1 cellular context compared by ENCODE assay signal in the genomic region with DNA sequence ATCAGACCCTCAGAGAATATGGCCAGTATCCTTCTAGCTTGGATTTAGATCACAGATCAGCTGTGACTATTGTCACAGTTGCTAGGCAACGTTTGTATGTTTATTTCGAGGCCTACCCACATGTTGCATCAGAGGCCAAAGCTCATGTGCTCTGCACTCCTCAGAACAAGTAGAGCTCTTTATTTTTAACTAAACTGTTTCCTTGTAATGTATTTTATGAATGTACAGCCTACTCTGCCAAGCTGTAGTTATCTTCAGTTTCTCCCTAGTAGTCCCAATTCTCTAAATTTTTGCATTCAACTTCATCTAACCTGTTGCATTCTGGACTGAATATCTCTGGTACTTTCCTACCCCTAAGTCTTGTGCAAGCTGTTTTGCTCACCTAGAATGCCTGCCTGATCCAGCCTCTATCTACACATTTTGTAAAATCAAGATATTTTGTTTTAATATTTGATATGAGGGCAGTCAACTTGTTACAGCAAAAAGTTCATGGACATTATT.
TF ChIP-seq lines count a peak whose summit lies in the region.

No MANE protein-coding gene starts in this region.

TF ChIP-seq in K562, 482 proteins besides CTCF, POLR2A, EP300 and RAD21 (continued from another document and continues in another):
- TF ChIP-seq, protein P1, sequence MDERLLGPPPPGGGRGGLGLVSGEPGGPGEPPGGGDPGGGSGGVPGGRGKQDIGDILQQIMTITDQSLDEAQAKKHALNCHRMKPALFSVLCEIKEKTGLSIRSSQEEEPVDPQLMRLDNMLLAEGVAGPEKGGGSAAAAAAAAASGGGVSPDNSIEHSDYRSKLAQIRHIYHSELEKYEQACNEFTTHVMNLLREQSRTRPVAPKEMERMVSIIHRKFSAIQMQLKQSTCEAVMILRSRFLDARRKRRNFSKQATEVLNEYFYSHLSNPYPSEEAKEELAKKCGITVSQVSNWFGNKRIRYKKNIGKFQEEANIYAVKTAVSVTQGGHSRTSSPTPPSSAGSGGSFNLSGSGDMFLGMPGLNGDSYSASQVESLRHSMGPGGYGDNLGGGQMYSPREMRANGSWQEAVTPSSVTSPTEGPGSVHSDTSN (CRISPR knock-in tag; IDR thresholded peaks at IDR 0.05; ENCODE audit: low read depth) = no peak
- TF ChIP-seq, protein P1 (tag; conservative IDR thresholded peaks at IDR 0.05; ENCODE audit: low read depth) = no peak
- TF ChIP-seq ZNF75A (CRISPR knock-in tag; IDR thresholded peaks at IDR 0.05) (no peak), CEBPG (CRISPR knock-in tag; IDR thresholded peaks at IDR 0.05) (peak; percentile 99), CEBPG (tag; conservative IDR thresholded peaks at IDR 0.05 in 1 of 2, IDR thresholded peaks at IDR 0.05 in 1 of 2) (peak; percentile 97 to 98), FOXJ3 (CRISPR knock-in tag; IDR thresholded peaks at IDR 0.05) (peak; percentile 93), HDAC6 (IDR thresholded peaks at IDR 0.05; ENCODE audit: low read depth, low read length) (no peak), TGIF2 (CRISPR knock-in tag; IDR thresholded peaks at IDR 0.05) (no peak), IRF2 (CRISPR knock-in tag; IDR thresholded peaks at IDR 0.05) (no peak), HSF4 (CRISPR knock-in tag; IDR thresholded peaks at IDR 0.05; ENCODE audit: borderline replicate concordance) (no peak), ZNF778 (CRISPR knock-in tag; IDR thresholded peaks at IDR 0.05) (no peak), ZNF717 (CRISPR knock-in tag; IDR thresholded peaks at IDR 0.05) (no peak), MYNN (IDR thresholded peaks at IDR 0.05) (no peak), MYNN (CRISPR knock-in tag; IDR thresholded peaks at IDR 0.05) (no peak), ZFX (CRISPR knock-in tag; IDR thresholded peaks at IDR 0.05) (peak; percentile 71)
- TF ChIP-seq, protein P2, sequence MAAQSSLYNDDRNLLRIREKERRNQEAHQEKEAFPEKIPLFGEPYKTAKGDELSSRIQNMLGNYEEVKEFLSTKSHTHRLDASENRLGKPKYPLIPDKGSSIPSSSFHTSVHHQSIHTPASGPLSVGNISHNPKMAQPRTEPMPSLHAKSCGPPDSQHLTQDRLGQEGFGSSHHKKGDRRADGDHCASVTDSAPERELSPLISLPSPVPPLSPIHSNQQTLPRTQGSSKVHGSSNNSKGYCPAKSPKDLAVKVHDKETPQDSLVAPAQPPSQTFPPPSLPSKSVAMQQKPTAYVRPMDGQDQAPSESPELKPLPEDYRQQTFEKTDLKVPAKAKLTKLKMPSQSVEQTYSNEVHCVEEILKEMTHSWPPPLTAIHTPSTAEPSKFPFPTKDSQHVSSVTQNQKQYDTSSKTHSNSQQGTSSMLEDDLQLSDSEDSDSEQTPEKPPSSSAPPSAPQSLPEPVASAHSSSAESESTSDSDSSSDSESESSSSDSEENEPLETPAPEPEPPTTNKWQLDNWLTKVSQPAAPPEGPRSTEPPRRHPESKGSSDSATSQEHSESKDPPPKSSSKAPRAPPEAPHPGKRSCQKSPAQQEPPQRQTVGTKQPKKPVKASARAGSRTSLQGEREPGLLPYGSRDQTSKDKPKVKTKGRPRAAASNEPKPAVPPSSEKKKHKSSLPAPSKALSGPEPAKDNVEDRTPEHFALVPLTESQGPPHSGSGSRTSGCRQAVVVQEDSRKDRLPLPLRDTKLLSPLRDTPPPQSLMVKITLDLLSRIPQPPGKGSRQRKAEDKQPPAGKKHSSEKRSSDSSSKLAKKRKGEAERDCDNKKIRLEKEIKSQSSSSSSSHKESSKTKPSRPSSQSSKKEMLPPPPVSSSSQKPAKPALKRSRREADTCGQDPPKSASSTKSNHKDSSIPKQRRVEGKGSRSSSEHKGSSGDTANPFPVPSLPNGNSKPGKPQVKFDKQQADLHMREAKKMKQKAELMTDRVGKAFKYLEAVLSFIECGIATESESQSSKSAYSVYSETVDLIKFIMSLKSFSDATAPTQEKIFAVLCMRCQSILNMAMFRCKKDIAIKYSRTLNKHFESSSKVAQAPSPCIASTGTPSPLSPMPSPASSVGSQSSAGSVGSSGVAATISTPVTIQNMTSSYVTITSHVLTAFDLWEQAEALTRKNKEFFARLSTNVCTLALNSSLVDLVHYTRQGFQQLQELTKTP (IDR thresholded peaks at IDR 0.05; ENCODE audit: low read depth in 1 of 2, partially characterized antibody in 2 of 2) = no peak
- TF ChIP-seq, protein P3, sequence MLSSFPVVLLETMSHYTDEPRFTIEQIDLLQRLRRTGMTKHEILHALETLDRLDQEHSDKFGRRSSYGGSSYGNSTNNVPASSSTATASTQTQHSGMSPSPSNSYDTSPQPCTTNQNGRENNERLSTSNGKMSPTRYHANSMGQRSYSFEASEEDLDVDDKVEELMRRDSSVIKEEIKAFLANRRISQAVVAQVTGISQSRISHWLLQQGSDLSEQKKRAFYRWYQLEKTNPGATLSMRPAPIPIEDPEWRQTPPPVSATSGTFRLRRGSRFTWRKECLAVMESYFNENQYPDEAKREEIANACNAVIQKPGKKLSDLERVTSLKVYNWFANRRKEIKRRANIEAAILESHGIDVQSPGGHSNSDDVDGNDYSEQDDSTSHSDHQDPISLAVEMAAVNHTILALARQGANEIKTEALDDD (IDR thresholded peaks at IDR 0.05) = 0 out of 2 replicates have a peak, but pooled peaks have one; percentile 13
- TF ChIP-seq, protein P4, sequence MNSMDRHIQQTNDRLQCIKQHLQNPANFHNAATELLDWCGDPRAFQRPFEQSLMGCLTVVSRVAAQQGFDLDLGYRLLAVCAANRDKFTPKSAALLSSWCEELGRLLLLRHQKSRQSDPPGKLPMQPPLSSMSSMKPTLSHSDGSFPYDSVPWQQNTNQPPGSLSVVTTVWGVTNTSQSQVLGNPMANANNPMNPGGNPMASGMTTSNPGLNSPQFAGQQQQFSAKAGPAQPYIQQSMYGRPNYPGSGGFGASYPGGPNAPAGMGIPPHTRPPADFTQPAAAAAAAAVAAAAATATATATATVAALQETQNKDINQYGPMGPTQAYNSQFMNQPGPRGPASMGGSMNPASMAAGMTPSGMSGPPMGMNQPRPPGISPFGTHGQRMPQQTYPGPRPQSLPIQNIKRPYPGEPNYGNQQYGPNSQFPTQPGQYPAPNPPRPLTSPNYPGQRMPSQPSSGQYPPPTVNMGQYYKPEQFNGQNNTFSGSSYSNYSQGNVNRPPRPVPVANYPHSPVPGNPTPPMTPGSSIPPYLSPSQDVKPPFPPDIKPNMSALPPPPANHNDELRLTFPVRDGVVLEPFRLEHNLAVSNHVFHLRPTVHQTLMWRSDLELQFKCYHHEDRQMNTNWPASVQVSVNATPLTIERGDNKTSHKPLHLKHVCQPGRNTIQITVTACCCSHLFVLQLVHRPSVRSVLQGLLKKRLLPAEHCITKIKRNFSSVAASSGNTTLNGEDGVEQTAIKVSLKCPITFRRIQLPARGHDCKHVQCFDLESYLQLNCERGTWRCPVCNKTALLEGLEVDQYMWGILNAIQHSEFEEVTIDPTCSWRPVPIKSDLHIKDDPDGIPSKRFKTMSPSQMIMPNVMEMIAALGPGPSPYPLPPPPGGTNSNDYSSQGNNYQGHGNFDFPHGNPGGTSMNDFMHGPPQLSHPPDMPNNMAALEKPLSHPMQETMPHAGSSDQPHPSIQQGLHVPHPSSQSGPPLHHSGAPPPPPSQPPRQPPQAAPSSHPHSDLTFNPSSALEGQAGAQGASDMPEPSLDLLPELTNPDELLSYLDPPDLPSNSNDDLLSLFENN (IDR thresholded peaks at IDR 0.05; ENCODE audit: low read depth in 2 of 2, low read length in 2 of 2) = no peak
- TF ChIP-seq, protein P5, sequence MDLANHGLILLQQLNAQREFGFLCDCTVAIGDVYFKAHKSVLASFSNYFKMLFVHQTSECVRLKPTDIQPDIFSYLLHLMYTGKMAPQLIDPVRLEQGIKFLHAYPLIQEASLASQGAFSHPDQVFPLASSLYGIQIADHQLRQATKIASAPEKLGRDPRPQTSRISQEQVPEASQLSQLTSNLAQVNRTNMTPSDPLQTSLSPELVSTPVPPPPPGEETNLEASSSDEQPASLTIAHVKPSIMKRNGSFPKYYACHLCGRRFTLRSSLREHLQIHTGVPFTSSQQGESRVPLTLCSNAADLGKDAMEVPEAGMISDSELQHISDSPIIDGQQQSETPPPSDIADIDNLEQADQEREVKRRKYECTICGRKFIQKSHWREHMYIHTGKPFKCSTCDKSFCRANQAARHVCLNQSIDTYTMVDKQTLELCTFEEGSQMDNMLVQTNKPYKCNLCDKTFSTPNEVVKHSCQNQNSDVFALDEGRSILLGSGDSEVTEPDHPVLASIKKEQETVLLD (IDR thresholded peaks at IDR 0.05) = no peak
- TF ChIP-seq, protein P6, sequence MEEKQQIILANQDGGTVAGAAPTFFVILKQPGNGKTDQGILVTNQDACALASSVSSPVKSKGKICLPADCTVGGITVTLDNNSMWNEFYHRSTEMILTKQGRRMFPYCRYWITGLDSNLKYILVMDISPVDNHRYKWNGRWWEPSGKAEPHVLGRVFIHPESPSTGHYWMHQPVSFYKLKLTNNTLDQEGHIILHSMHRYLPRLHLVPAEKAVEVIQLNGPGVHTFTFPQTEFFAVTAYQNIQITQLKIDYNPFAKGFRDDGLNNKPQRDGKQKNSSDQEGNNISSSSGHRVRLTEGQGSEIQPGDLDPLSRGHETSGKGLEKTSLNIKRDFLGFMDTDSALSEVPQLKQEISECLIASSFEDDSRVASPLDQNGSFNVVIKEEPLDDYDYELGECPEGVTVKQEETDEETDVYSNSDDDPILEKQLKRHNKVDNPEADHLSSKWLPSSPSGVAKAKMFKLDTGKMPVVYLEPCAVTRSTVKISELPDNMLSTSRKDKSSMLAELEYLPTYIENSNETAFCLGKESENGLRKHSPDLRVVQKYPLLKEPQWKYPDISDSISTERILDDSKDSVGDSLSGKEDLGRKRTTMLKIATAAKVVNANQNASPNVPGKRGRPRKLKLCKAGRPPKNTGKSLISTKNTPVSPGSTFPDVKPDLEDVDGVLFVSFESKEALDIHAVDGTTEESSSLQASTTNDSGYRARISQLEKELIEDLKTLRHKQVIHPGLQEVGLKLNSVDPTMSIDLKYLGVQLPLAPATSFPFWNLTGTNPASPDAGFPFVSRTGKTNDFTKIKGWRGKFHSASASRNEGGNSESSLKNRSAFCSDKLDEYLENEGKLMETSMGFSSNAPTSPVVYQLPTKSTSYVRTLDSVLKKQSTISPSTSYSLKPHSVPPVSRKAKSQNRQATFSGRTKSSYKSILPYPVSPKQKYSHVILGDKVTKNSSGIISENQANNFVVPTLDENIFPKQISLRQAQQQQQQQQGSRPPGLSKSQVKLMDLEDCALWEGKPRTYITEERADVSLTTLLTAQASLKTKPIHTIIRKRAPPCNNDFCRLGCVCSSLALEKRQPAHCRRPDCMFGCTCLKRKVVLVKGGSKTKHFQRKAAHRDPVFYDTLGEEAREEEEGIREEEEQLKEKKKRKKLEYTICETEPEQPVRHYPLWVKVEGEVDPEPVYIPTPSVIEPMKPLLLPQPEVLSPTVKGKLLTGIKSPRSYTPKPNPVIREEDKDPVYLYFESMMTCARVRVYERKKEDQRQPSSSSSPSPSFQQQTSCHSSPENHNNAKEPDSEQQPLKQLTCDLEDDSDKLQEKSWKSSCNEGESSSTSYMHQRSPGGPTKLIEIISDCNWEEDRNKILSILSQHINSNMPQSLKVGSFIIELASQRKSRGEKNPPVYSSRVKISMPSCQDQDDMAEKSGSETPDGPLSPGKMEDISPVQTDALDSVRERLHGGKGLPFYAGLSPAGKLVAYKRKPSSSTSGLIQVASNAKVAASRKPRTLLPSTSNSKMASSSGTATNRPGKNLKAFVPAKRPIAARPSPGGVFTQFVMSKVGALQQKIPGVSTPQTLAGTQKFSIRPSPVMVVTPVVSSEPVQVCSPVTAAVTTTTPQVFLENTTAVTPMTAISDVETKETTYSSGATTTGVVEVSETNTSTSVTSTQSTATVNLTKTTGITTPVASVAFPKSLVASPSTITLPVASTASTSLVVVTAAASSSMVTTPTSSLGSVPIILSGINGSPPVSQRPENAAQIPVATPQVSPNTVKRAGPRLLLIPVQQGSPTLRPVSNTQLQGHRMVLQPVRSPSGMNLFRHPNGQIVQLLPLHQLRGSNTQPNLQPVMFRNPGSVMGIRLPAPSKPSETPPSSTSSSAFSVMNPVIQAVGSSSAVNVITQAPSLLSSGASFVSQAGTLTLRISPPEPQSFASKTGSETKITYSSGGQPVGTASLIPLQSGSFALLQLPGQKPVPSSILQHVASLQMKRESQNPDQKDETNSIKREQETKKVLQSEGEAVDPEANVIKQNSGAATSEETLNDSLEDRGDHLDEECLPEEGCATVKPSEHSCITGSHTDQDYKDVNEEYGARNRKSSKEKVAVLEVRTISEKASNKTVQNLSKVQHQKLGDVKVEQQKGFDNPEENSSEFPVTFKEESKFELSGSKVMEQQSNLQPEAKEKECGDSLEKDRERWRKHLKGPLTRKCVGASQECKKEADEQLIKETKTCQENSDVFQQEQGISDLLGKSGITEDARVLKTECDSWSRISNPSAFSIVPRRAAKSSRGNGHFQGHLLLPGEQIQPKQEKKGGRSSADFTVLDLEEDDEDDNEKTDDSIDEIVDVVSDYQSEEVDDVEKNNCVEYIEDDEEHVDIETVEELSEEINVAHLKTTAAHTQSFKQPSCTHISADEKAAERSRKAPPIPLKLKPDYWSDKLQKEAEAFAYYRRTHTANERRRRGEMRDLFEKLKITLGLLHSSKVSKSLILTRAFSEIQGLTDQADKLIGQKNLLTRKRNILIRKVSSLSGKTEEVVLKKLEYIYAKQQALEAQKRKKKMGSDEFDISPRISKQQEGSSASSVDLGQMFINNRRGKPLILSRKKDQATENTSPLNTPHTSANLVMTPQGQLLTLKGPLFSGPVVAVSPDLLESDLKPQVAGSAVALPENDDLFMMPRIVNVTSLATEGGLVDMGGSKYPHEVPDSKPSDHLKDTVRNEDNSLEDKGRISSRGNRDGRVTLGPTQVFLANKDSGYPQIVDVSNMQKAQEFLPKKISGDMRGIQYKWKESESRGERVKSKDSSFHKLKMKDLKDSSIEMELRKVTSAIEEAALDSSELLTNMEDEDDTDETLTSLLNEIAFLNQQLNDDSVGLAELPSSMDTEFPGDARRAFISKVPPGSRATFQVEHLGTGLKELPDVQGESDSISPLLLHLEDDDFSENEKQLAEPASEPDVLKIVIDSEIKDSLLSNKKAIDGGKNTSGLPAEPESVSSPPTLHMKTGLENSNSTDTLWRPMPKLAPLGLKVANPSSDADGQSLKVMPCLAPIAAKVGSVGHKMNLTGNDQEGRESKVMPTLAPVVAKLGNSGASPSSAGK (IDR thresholded peaks at IDR 0.05) = peak; percentile 71
- TF ChIP-seq, protein P7, sequence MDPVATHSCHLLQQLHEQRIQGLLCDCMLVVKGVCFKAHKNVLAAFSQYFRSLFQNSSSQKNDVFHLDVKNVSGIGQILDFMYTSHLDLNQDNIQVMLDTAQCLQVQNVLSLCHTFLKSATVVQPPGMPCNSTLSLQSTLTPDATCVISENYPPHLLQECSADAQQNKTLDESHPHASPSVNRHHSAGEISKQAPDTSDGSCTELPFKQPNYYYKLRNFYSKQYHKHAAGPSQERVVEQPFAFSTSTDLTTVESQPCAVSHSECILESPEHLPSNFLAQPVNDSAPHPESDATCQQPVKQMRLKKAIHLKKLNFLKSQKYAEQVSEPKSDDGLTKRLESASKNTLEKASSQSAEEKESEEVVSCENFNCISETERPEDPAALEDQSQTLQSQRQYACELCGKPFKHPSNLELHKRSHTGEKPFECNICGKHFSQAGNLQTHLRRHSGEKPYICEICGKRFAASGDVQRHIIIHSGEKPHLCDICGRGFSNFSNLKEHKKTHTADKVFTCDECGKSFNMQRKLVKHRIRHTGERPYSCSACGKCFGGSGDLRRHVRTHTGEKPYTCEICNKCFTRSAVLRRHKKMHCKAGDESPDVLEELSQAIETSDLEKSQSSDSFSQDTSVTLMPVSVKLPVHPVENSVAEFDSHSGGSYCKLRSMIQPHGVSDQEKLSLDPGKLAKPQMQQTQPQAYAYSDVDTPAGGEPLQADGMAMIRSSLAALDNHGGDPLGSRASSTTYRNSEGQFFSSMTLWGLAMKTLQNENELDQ (CRISPR knock-in tag; IDR thresholded peaks at IDR 0.05; ENCODE audit: borderline replicate concordance) = no peak
